8 cellular contexts compared by ENCODE assay signal in genomic region chr14:95319312-95320075, GRCh38. TPM values are rescaled to one million over a fixed set of nuclear protein-coding genes. Genes with fewer than 3 reads are reported as not detected.
A peak's percentile ranks its signal among the peaks of the same experiment; 100 is the strongest.
DNase-seq lines count a peak whose midpoint lies in the region; ATAC-seq and TF ChIP-seq lines count a peak whose summit lies in the region.

CLMN (minus strand) TSS chr14:95319908; CDS start chr14:95319792, 116 bp downstream.

- H3K27ac Mint-ChIP-seq in activated T-helper 2 cell treated with anti-CD3 and anti-CD28 coated beads, Interferon-gamma antibody, Interleukin-2, Interleukin-4, amounts not matched to agents 10 μg/mL and 5 μg/mL and 100 μg/mL, durations not matched to agents 14 hours and 24 hours and 36 hours, result no peak within 1 kb of the TSS

- H3K9me3 ChIP-seq in gastroesophageal sphincter, result no peaks in the 10 kb centered on the region

- DNase-seq in COLO668 (lab: John Stamatoyannopoulos, UW; ENCODE audit: unreplicated experiment) (peak; percentile 83), NCI-H2227 treated with DMSO at 0.1 percent for 48 hours (lab: John Stamatoyannopoulos, UW) (peak; percentile 54), omental fat pad (ENCODE audit: low spot score) (no peak), NCI-H446 treated with DMSO at 0.1 percent for 48 hours (lab: John Stamatoyannopoulos, UW) (no peak)
- peak; percentile 21 for DNase-seq in activated T-helper 2 cell treated with anti-CD3 and anti-CD28 coated beads, Interferon-gamma antibody, Interleukin-2, Interleukin-4, amounts not matched to agents 10 μg/mL and 5 μg/mL and 100 μg/mL, durations not matched to agents 14 hours and 24 hours and 36 hours (ENCODE audit: low spot score)

- no peaks in the 10 kb centered on the region for H3K9me3 Mint-ChIP-seq in activated T-helper 2 cell treated with anti-CD3 and anti-CD28 coated beads, Interferon-gamma antibody, Interleukin-2, Interleukin-4, amounts not matched to agents 10 μg/mL and 5 μg/mL and 100 μg/mL, durations not matched to agents 14 hours and 24 hours and 36 hours

- peaks cover 0 to 33% (median 11%) of the 10 kb centered on the region in 3 donors for H3K4me1 ChIP-seq in gastroesophageal sphincter

- intact Hi-C loops in activated T-helper 2 cell treated with anti-CD3 and anti-CD28 coated beads, Interferon-gamma antibody, Interleukin-2, Interleukin-4, amounts not matched to agents 10 μg/mL and 5 μg/mL and 100 μg/mL, durations not matched to agents 14 hours and 24 hours and 36 hours (cut with micrococcal nuclease), result loop anchor here (5.0 kb wide), 1 partner anchor 162 kb away; the partner anchor contains the start of gene DICER1

- H3K27ac ChIP-seq in gastroesophageal sphincter, result peak within 1 kb of the TSS in 3 of 4 donors; percentile 71 to 84 (median 81)

- TF ChIP-seq POLR2A in gastroesophageal sphincter (IDR thresholded peaks at IDR 0.05), result no peak

- H3K4me1 Mint-ChIP-seq in activated T-helper 2 cell treated with anti-CD3 and anti-CD28 coated beads, Interferon-gamma antibody, Interleukin-2, Interleukin-4, amounts not matched to agents 10 μg/mL and 5 μg/mL and 100 μg/mL, durations not matched to agents 14 hours and 24 hours and 36 hours (ENCODE audit: low read depth), result peaks cover 14% of the 10 kb centered on the region

- TF ChIP-seq CTCF in gastroesophageal sphincter (IDR thresholded peaks at IDR 0.05) (no peak), omental fat pad (IDR thresholded peaks at IDR 0.05) (no peak)

- H3K36me3 ChIP-seq in gastroesophageal sphincter, result no peaks in the 10 kb centered on the region

- H3K4me3 ChIP-seq in gastroesophageal sphincter, result peak within 1 kb of the TSS; percentile 67 to 81

- H3K27me3 ChIP-seq in gastroesophageal sphincter, result no peaks in the 10 kb centered on the region

- peaks cover 48% of the 10 kb centered on the region for H3K27me3 Mint-ChIP-seq in activated T-helper 2 cell treated with anti-CD3 and anti-CD28 coated beads, Interferon-gamma antibody, Interleukin-2, Interleukin-4, amounts not matched to agents 10 μg/mL and 5 μg/mL and 100 μg/mL, durations not matched to agents 14 hours and 24 hours and 36 hours (ENCODE audit: low read depth)

- no peak for TF ChIP-seq EP300 in gastroesophageal sphincter (IDR thresholded peaks at IDR 0.05)

- ATAC-seq in GM19468 (IDR thresholded peaks at IDR 0.05; ENCODE audit: extremely low read depth, unreplicated experiment) (peak; percentile 40), gastroesophageal sphincter (peak; percentile 71), omental fat pad (ENCODE audit: low FRiP score) (peak; percentile 6), HG03571 (IDR thresholded peaks at IDR 0.05; ENCODE audit: unreplicated experiment) (no peak)

- peak within 1 kb of the TSS; percentile 51 for H3K4me3 Mint-ChIP-seq in activated T-helper 2 cell treated with anti-CD3 and anti-CD28 coated beads, Interferon-gamma antibody, Interleukin-2, Interleukin-4, amounts not matched to agents 10 μg/mL and 5 μg/mL and 100 μg/mL, durations not matched to agents 14 hours and 24 hours and 36 hours (ENCODE audit: low read depth)

- no peaks in the 10 kb centered on the region for H3K36me3 Mint-ChIP-seq in activated T-helper 2 cell treated with anti-CD3 and anti-CD28 coated beads, Interferon-gamma antibody, Interleukin-2, Interleukin-4, amounts not matched to agents 10 μg/mL and 5 μg/mL and 100 μg/mL, durations not matched to agents 14 hours and 24 hours and 36 hours (ENCODE audit: low read depth)

- 0% methylated on average over 1 to 4 of the region's 98 CpGs for WGBS in gastroesophageal sphincter (ENCODE audit: low coverage in 1 of 2), 2 donors

RNA-seq across cellular contexts. Expression of gene CLMN, which starts in this region (rescaled TPM):
- total RNA-seq in activated T-helper 2 cell treated with anti-CD3 and anti-CD28 coated beads, Interferon-gamma antibody, Interleukin-2, Interleukin-4, amounts not matched to agents 10 μg/mL and 5 μg/mL and 100 μg/mL, durations not matched to agents 14 hours and 24 hours and 36 hours, result 0.51 and 1.3 TPM in 2 replicates
- total RNA-seq in gastroesophageal sphincter, result 1 to 10 TPM; 3.8 to 10.0 (median 5.3) TPM
- total RNA-seq in omental fat pad, result 10 to 100 TPM; 25.1 to 41.9 (median 32.9) TPM

Comparison
In these comparisons a context has a peak if more than half of its experiments do, and no peak if none do; other contexts are left out.
1. DNase-seq: peak in COLO668 (single experiment), NCI-H2227 treated with DMSO at 0.1 percent for 48 hours (single experiment) and activated T-helper 2 cell treated with anti-CD3 and anti-CD28 coated beads, Interferon-gamma antibody, Interleukin-2, Interleukin-4, amounts not matched to agents 10 μg/mL and 5 μg/mL and 100 μg/mL, durations not matched to agents 14 hours and 24 hours and 36 hours (single experiment); none in omental fat pad (single experiment) and NCI-H446 treated with DMSO at 0.1 percent for 48 hours (single experiment).